ENCODE assay signal across 8 cellular contexts in the genomic region with DNA sequence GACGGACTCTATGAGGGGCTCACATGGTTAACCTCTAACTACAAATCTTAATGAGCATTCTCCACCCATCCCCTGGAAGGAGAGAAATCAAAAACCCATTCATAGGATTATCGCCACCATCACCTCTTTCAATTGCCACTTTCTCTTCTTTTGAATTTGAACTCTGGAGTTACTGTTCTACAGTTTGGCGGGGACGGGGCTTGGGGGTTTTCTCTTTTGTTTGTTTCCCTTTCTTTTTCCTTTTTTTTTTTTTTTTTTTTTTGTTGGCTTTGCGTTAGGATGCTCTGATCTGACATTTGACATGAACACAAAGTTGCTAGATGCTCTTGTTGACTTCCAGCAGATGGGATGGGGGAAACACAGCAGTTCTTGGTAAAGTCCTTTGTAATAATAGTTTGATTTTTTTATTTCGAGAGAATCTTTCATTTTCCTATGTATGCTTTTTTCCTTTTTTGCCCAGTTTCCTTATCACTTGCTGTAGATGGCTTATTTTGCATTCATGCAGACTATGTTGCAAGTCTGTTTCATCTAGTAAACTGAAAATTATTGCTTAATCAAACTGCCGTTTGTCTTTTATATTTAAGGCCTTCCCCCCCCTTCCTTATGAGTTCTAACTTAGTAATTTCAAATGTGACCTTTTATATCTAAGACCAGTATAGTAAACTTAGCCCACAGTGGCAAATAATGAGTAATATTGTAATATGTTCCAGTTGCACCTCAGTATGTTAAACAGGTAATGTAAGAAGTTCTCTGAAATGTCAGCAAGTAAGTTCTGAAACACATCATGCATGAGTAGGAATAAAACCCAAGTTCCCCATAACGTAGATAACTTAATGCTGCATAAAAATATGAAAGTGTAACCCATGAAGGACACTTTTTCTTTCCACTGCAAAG. TPM values are rescaled to one million over a fixed set of nuclear protein-coding genes. Genes with fewer than 3 reads are reported as not detected.
DNase-seq lines count a peak whose midpoint lies in the region; ATAC-seq and TF ChIP-seq lines count a peak whose summit lies in the region.
"Not testable (repeated sequence)": the region's sequence is repeated elsewhere in the genome, so short reads cannot be mapped to it uniquely, and the experiment has no call there.

No MANE protein-coding gene starts in this region.

- not testable (repeated sequence) for H3K27me3 Mint-ChIP-seq in activated B cell treated with CpG ODN at 0.5 μM for 24 hours
- peaks cover 17% of the 10 kb centered on the region for H3K27me3 Mint-ChIP-seq in brain

- 30% methylated on average over 2 of the region's 8 CpGs for WGBS in mesenchymal stem cell

- H3K4me1 Mint-ChIP-seq in activated B cell treated with CpG ODN at 0.5 μM for 24 hours, result peaks cover 54% of the 10 kb centered on the region
- peaks cover 58% of the 10 kb centered on the region for H3K4me1 Mint-ChIP-seq in brain

- not testable (repeated sequence) for H4K91ac ChIP-seq in mesenchymal stem cell (ENCODE audit: low read length)

- TF ChIP-seq CTCF in DND-41 (IDR thresholded peaks at IDR 0.05; ENCODE audit: borderline replicate concordance, extremely low read depth, low read length, poor library complexity, severe bottlenecking); Loucy (conservative IDR thresholded peaks at IDR 0.05; ENCODE audit: low read length); activated B cell treated with CpG ODN at 0.5 μM for 24 hours (IDR thresholded peaks at IDR 0.05); brain (conservative IDR thresholded peaks at IDR 0.05); fibroblast of the aortic adventitia (IDR thresholded peaks at IDR 0.05; ENCODE audit: insufficient read depth, low read length); retinal pigment epithelial cell (conservative IDR thresholded peaks at IDR 0.05; ENCODE audit: low read depth, low read length); vagina (IDR thresholded peaks at IDR 0.05): not testable (repeated sequence)

- peaks cover 74% of the 10 kb centered on the region for H3K79me2 ChIP-seq in DND-41 (ENCODE audit: insufficient read depth, low read length)
- peaks cover 71% of the 10 kb centered on the region for H3K79me2 ChIP-seq in Loucy (ENCODE audit: insufficient read depth, low read length)

- H3K27ac Mint-ChIP-seq in activated B cell treated with CpG ODN at 0.5 μM for 24 hours, result peak overlapping the region; percentile 98
- peak overlapping the region; percentile 77 to 100 (median 94) for H3K27ac Mint-ChIP-seq in brain

- H3K36me3 ChIP-seq in DND-41 (ENCODE audit: insufficient read depth, low read length) (peaks cover 37% of the 10 kb centered on the region), mesenchymal stem cell (ENCODE audit: control insufficient read depth in 1 of 2, insufficient read depth in 2 of 2, low read depth in 1 of 2, low read length in 2 of 2) (peaks cover 6 to 27% of the 10 kb centered on the region in 2 experiments)
- not testable (repeated sequence) for H3K36me3 ChIP-seq in Loucy (ENCODE audit: insufficient read depth, low read length); vagina

- not testable (repeated sequence) for DNase-seq in DND-41; activated B cell treated with CpG ODN at 0.5 μM for 24 hours; fibroblast of the aortic adventitia (ENCODE audit: low read depth); mesenchymal stem cell; retinal pigment epithelial cell (ENCODE audit: low read depth); vagina (ENCODE audit: extremely low spot score in 2 of 2)

- not testable (repeated sequence) for ATAC-seq in DND-41 (ENCODE audit: insufficient read depth, low read depth)
- peak; percentile 3 for ATAC-seq in activated B cell treated with CpG ODN at 0.5 μM for 24 hours (ENCODE audit: low read depth)

- not testable (repeated sequence) for H3K4ac ChIP-seq in mesenchymal stem cell (ENCODE audit: low read depth in 1 of 2, low read length in 2 of 2)

- POLR2A ChIA-PET in activated B cell treated with CpG ODN at 0.5 μM for 24 hours (lab: Charles Lee), result interaction anchor here (0.6 to 3.9 kb wide), 21 partner anchors 26 to 210 kb away, joined by 3 to 143 read pairs (median 20); a partner anchor contains a TSS

- CTCF ChIA-PET in activated B cell treated with CpG ODN at 0.5 μM for 24 hours (lab: Charles Lee), result interaction anchor here (0.8 to 3.2 kb wide), 4 partner anchors 32 to 109 kb away, joined by 3 to 30 read pairs (median 7); no protein-coding TSS in a partner anchor

- H3K4me3 Mint-ChIP-seq in activated B cell treated with CpG ODN at 0.5 μM for 24 hours, result peak overlapping the region; percentile 96
- peak overlapping the region; percentile 94 to 98 (median 95) for H3K4me3 Mint-ChIP-seq in brain

- H3K79me1 ChIP-seq in mesenchymal stem cell (replicated peaks; ENCODE audit: low read length, poor library complexity, severe bottlenecking), result not testable (repeated sequence)

- H2AFZ ChIP-seq in DND-41 (ENCODE audit: low read depth, low read length); Loucy (ENCODE audit: low read length); mesenchymal stem cell (ENCODE audit: low read depth, low read length): not testable (repeated sequence)

- H3K14ac ChIP-seq in mesenchymal stem cell (ENCODE audit: low read length in 2 of 2), result not testable (repeated sequence)

- intact Hi-C loops in activated B cell treated with CpG ODN at 0.5 μM for 24 hours (cut with micrococcal nuclease), result loop anchor here (1.0 kb wide), 1 partner anchor 11 kb away; no protein-coding TSS in a partner anchor
- intact Hi-C loops in vagina (cut with DNase I), result loop anchor here (5.0 to 10.0 kb wide), 2 partner anchors 108 to 210 kb away; no protein-coding TSS in a partner anchor

- H3K4me3 ChIP-seq in DND-41 (ENCODE audit: low read depth in 1 of 2, low read length in 2 of 2) (peak overlapping the region; percentile 86 to 98), Loucy (ENCODE audit: low read length, poor library complexity, severe bottlenecking) (peak overlapping the region; percentile 87), fibroblast of the aortic adventitia (ENCODE audit: low read depth, low read length) (peak overlapping the region; percentile 90), mesenchymal stem cell (ENCODE audit: insufficient read depth in 1 of 2, low read depth in 1 of 2, low read length in 2 of 2) (peak overlapping the region; percentile 97 to 100), retinal pigment epithelial cell (ENCODE audit: low read length) (peak overlapping the region; percentile 89), vagina (peak overlapping the region; percentile 89 to 95)

- H3K18ac ChIP-seq in mesenchymal stem cell (ENCODE audit: low read depth in 1 of 2, low read length in 2 of 2), result not testable (repeated sequence)

- H3K9me3 Mint-ChIP-seq in activated B cell treated with CpG ODN at 0.5 μM for 24 hours, brain: not testable (repeated sequence)

- not testable (repeated sequence) for H3K9me2 ChIP-seq in Loucy (replicated peaks; ENCODE audit: low read depth, low read length)

- not testable (repeated sequence) for TF ChIP-seq POLR2A in vagina (IDR thresholded peaks at IDR 0.05)

- not testable (repeated sequence) for H4K8ac ChIP-seq in mesenchymal stem cell (ENCODE audit: low read length)

- H3K36me3 Mint-ChIP-seq in activated B cell treated with CpG ODN at 0.5 μM for 24 hours (ENCODE audit: low read depth) (peaks cover 52% of the 10 kb centered on the region), brain (peaks cover 29% of the 10 kb centered on the region)

- not testable (repeated sequence) for H2BK15ac ChIP-seq in mesenchymal stem cell (ENCODE audit: low read depth, poor library complexity, severe bottlenecking)

- not testable (repeated sequence) for H3K23ac ChIP-seq in mesenchymal stem cell (ENCODE audit: low read length in 2 of 2)

- not testable (repeated sequence) for H2BK12ac ChIP-seq in mesenchymal stem cell (ENCODE audit: low read length in 2 of 2)

- not testable (repeated sequence) for H2BK120ac ChIP-seq in mesenchymal stem cell (ENCODE audit: low read depth, low read length)

- H3K4me2 ChIP-seq in DND-41 (ENCODE audit: insufficient read depth, low read length), result peak overlapping the region; percentile 90
- peak overlapping the region; percentile 98 for H3K4me2 ChIP-seq in Loucy (ENCODE audit: low read depth, low read length, poor library complexity, severe bottlenecking)
- H3K4me2 ChIP-seq in mesenchymal stem cell (ENCODE audit: low read length, poor library complexity, severe bottlenecking), result peak overlapping the region; percentile 41

- peak overlapping the region; percentile 100 for H3K9ac ChIP-seq in DND-41 (ENCODE audit: low read depth, low read length)
- peak overlapping the region; percentile 99 for H3K9ac ChIP-seq in Loucy (ENCODE audit: low read depth, low read length, poor library complexity, severe bottlenecking)
- peak overlapping the region; percentile 100 for H3K9ac ChIP-seq in mesenchymal stem cell (ENCODE audit: low read length)

- H4K20me1 ChIP-seq in DND-41 (ENCODE audit: insufficient read depth, low read length) (peaks cover 44% of the 10 kb centered on the region), Loucy (ENCODE audit: insufficient read depth, low read length, poor library complexity, severe bottlenecking) (peaks cover 65% of the 10 kb centered on the region)

- H3K9me3 ChIP-seq in DND-41 (ENCODE audit: insufficient read depth, low read length, severe bottlenecking); Loucy (ENCODE audit: insufficient read depth, low read depth, low read length); mesenchymal stem cell (ENCODE audit: control insufficient read depth, low read length); vagina: not testable (repeated sequence)

- H3K4me1 ChIP-seq in DND-41 (ENCODE audit: insufficient read depth, low read length) (peaks cover 53% of the 10 kb centered on the region), Loucy (ENCODE audit: insufficient read depth, low read length, poor library complexity, severe bottlenecking) (peaks cover 55% of the 10 kb centered on the region), vagina (peaks cover 61% of the 10 kb centered on the region)
- H3K4me1 ChIP-seq in mesenchymal stem cell (ENCODE audit: control insufficient read depth, insufficient read depth, low read depth, low read length), result not testable (repeated sequence)

- H2BK5ac ChIP-seq in mesenchymal stem cell (ENCODE audit: low read depth, low read length, poor library complexity, severe bottlenecking), result not testable (repeated sequence)

- H2AK5ac ChIP-seq in mesenchymal stem cell (ENCODE audit: low read length, severe bottlenecking), result not testable (repeated sequence)

- peak overlapping the region; percentile 100 for H3K27ac ChIP-seq in DND-41 (ENCODE audit: low read length)
- peak overlapping the region; percentile 81 for H3K27ac ChIP-seq in mesenchymal stem cell (ENCODE audit: low read length, poor library complexity, severe bottlenecking)
- H3K27ac ChIP-seq in vagina, result peak overlapping the region; percentile 100

- H3F3A ChIP-seq in Loucy (ENCODE audit: low read depth), result not testable (repeated sequence)

- H3K27me3 ChIP-seq in DND-41 (ENCODE audit: insufficient read depth, low read length, poor library complexity); mesenchymal stem cell (ENCODE audit: control insufficient read depth in 1 of 2, insufficient read depth in 1 of 2, low read length in 2 of 2); vagina: not testable (repeated sequence)
- H3K27me3 ChIP-seq in Loucy (ENCODE audit: insufficient read depth, low read length, poor library complexity, severe bottlenecking), result peaks cover 11% of the 10 kb centered on the region

RNA-seq across cellular contexts. Expression of a gene that starts 1.6 kb away (rescaled TPM):
- total RNA-seq in activated B cell treated with CpG ODN at 0.5 μM for 24 hours (136 and 142 TPM in 2 replicates), fibroblast of the aortic adventitia (ENCODE audit: low replicate concordance) (101 and 130 TPM in 2 replicates), vagina (48.6 TPM)
- polyA plus RNA-seq in brain (ENCODE audit: insufficient read depth, low read depth, low replicate concordance), result 23.7 TPM
- 48.0 TPM for polyA plus RNA-seq in mesenchymal stem cell (2013, experiment 1 of 2)
- polyA plus RNA-seq in mesenchymal stem cell (2013, experiment 2 of 2), result 49.0 TPM

RNA-seq across cellular contexts. Expression of a gene that starts 41.9 kb away (rescaled TPM):
- total RNA-seq in activated B cell treated with CpG ODN at 0.5 μM for 24 hours (99.1 and 110 TPM in 2 replicates), fibroblast of the aortic adventitia (ENCODE audit: low replicate concordance) (63.9 and 140 TPM in 2 replicates), vagina (77.8 TPM)
- polyA plus RNA-seq in brain (ENCODE audit: insufficient read depth, low read depth, low replicate concordance), result 12.6 TPM
- 64.5 TPM for polyA plus RNA-seq in mesenchymal stem cell (2013, experiment 1 of 2)
- 63.3 TPM for polyA plus RNA-seq in mesenchymal stem cell (2013, experiment 2 of 2)

Comparison
In these comparisons a context has a peak if more than half of its experiments do, and no peak if none do; other contexts are left out.
1. H3K4me2 ChIP-seq: peak in every context shown above with its lines; median percentile 98 in Loucy; 90 in DND-41; 41 in mesenchymal stem cell.